Comparison of ENCODE assay signal across 15 cellular contexts in the genomic region with DNA sequence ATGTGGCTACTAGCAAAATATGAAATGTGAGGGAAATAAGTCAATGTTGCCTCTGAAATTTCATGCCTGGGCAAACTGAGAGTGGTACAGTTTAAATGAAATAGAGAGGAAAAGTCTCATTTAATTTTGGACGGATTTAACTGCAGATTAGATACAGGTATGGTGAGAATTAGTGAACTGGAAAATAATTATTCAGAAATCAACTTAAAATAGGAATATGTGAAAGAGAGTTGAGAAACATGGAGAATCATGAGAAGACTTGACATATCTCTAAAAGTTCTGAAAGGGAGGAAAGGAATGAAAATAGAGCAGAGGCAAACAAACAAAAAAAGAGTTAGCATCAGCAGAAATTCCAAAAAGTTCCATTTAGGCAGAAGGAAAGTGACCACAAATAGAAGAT. TPM values are rescaled to one million over a fixed set of nuclear protein-coding genes. Genes with fewer than 3 reads are reported as not detected.
"Had no signal": no experiment of that assay in that cellular context is flagged by ENCODE, and none has a peak within 500 bp of the region (broad histone marks: within the 10 kb centered on the region; RNA-seq: fewer than 3 reads in every experiment).

No MANE protein-coding gene starts in this region.

- DNase-seq: activated CD4-positive, alpha-beta T cell treated with anti-CD3 and anti-CD28 coated beads, Interleukin-2, amount 10 ng/mL, durations not matched to agents 7 days and 5 days; activated CD4-positive, CD25-positive, alpha-beta regulatory T cell; activated naive CD4-positive, alpha-beta T cell treated with anti-CD3 and anti-CD28 coated beads for 36 hours; aorta; effector memory CD8-positive, alpha-beta T cell; immature natural killer cell; kidney glomerular epithelial cell; left ventricle myocardium inferior; naive B cell; ovary; psoas muscle; right cardiac atrium had no signal

- H3K9me3 ChIP-seq: left ventricle myocardium inferior, ovary, psoas muscle, thoracic aorta had no signal

- H3K36me3 ChIP-seq: ovary had no signal

- H3K27ac ChIP-seq: left ventricle myocardium inferior, ovary, psoas muscle had no signal

- H3K4me1 ChIP-seq: psoas muscle had no signal

- H3K9me3 Mint-ChIP-seq: activated CD4-positive, alpha-beta T cell treated with anti-CD3 and anti-CD28 coated beads, Interleukin-2, amount 10 ng/mL, durations not matched to agents 7 days and 5 days; activated naive CD4-positive, alpha-beta T cell treated with anti-CD3 and anti-CD28 coated beads for 36 hours; effector memory CD8-positive, alpha-beta T cell; immature natural killer cell; T-helper 2 cell treated with Interferon-gamma antibody and Interleukin-4, amounts not matched to agents 5 μg/mL and 100 μg/mL, for 36 hours had no signal

- H3K27me3 ChIP-seq: ovary had no signal

- H3K4me1 Mint-ChIP-seq: immature natural killer cell, neural crest cell had no signal

- ATAC-seq: effector memory CD8-positive, alpha-beta T cell; psoas muscle; right cardiac atrium had no signal

- H3K27ac Mint-ChIP-seq: activated CD4-positive, alpha-beta T cell treated with anti-CD3 and anti-CD28 coated beads, Interleukin-2, amount 10 ng/mL, durations not matched to agents 7 days and 5 days; activated naive CD4-positive, alpha-beta T cell treated with anti-CD3 and anti-CD28 coated beads for 36 hours; T-helper 2 cell treated with Interferon-gamma antibody and Interleukin-4, amounts not matched to agents 5 μg/mL and 100 μg/mL, for 36 hours had no signal

- H3K27me3 Mint-ChIP-seq: activated CD4-positive, alpha-beta T cell treated with anti-CD3 and anti-CD28 coated beads, Interleukin-2, amount 10 ng/mL, durations not matched to agents 7 days and 5 days; effector memory CD8-positive, alpha-beta T cell; naive B cell had no signal

- H3K4me3 Mint-ChIP-seq: activated CD4-positive, alpha-beta T cell treated with anti-CD3 and anti-CD28 coated beads, Interleukin-2, amount 10 ng/mL, durations not matched to agents 7 days and 5 days; activated naive CD4-positive, alpha-beta T cell treated with anti-CD3 and anti-CD28 coated beads for 36 hours; effector memory CD8-positive, alpha-beta T cell; immature natural killer cell; naive B cell; neural crest cell; T-helper 2 cell treated with Interferon-gamma antibody and Interleukin-4, amounts not matched to agents 5 μg/mL and 100 μg/mL, for 36 hours had no signal

- H3K4me3 ChIP-seq: left ventricle myocardium inferior, ovary, psoas muscle, thoracic aorta had no signal

RNA-seq across cellular contexts. Expression of gene BMAL2, which starts 33.5 kb away (rescaled TPM):
- polyA plus RNA-seq: immature natural killer cell had no signal
